Comparison of ENCODE assay signal across 17 cellular contexts in the genomic region with DNA sequence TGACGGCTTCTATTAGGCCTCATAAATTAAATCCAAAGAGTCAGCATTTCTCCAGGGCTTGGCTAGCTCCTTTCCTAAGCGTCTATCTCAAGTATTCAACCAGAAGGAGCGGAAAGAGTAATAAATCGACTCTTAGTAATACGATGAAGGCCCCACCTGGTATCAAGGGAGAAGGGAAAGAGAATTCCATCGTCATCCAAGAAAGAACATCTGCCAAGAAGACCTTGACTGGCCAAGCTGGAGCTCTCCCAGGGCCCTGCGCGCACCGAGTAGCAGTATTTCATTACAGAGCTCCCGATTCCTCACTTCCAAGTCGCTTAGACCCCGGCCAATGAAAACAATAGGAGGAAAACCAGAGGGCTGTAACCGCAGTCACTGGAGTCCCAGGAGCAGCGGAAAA.
DNase-seq lines count a peak whose midpoint lies in the region; ATAC-seq lines count a peak whose summit lies in the region.
"Had no signal": no experiment of that assay in that cellular context is flagged by ENCODE, and none has a peak within 500 bp of the region (broad histone marks: within the 10 kb centered on the region; RNA-seq: fewer than 3 reads in every experiment).

No MANE protein-coding gene starts in this region.

- no peak overlapping the region for H3K4me3 Mint-ChIP-seq in stimulated activated naive CD8-positive, alpha-beta T cell treated with anti-CD3 and anti-CD28 coated beads, Interleukin-15, amount 100 ng/mL, for 72 hours
- H3K4me3 Mint-ChIP-seq in naive thymus-derived CD4-positive, alpha-beta T cell = no peak overlapping the region
- H3K4me3 Mint-ChIP-seq: dendritic cell treated with granulocyte-macrophage colony-stimulating factor and Interleukin-4, amounts not matched to agents 40 ng/mL and 50 ng/mL, for 4 days had no signal

- ATAC-seq in stimulated activated naive CD8-positive, alpha-beta T cell treated with anti-CD3 and anti-CD28 coated beads, Interleukin-15, amount 100 ng/mL, for 72 hours = no peak
- no peak for ATAC-seq in stimulated activated naive CD8-positive, alpha-beta T cell treated with anti-CD3 and anti-CD28 coated beads, Interleukin-15, Interleukin-2, amounts not matched to agents 100 U/mL and 50 U/mL, for 24 hours
- ATAC-seq in naive thymus-derived CD4-positive, alpha-beta T cell = no peak
- ATAC-seq: left lobe of liver had no signal

- peak overlapping the region; percentile 13 to 53 for H3K27ac Mint-ChIP-seq in stimulated activated naive CD8-positive, alpha-beta T cell treated with anti-CD3 and anti-CD28 coated beads, Interleukin-15, amount 100 ng/mL, for 72 hours
- H3K27ac Mint-ChIP-seq in naive thymus-derived CD4-positive, alpha-beta T cell = peak overlapping the region in 8 of 9 donors; percentile 65 to 100 (median 93)
- H3K27ac Mint-ChIP-seq: dendritic cell treated with granulocyte-macrophage colony-stimulating factor and Interleukin-4, amounts not matched to agents 40 ng/mL and 50 ng/mL, for 4 days had no signal

- no peak overlapping the region for H3K9ac ChIP-seq in adipocyte (ENCODE audit: low read length)

- H3K9me3 ChIP-seq in adipocyte (ENCODE audit: control insufficient read depth, low read length) = peaks cover 14% of the 10 kb centered on the region
- H3K9me3 ChIP-seq in naive thymus-derived CD4-positive, alpha-beta T cell (ENCODE audit: control insufficient read depth in 2 of 3, low read length in 3 of 3) = no peaks in the 10 kb centered on the region
- H3K9me3 ChIP-seq: adrenal gland, neutrophil had no signal

- CTCF ChIA-PET in naive thymus-derived CD4-positive, alpha-beta T cell (lab: Charles Lee) = interaction anchor here (0.6 to 0.7 kb wide), 2 partner anchors 345 to 465 kb away, joined by 3 to 4 read pairs; no protein-coding TSS in a partner anchor

- H3K36me3 ChIP-seq in adipocyte (ENCODE audit: control insufficient read depth, insufficient read depth, low read length, severe bottlenecking) = no peaks in the 10 kb centered on the region
- peaks cover 0 to 11% (median 4%) of the 10 kb centered on the region in 3 experiments for H3K36me3 ChIP-seq in naive thymus-derived CD4-positive, alpha-beta T cell (ENCODE audit: control insufficient read depth in 2 of 3, insufficient read depth in 3 of 3, low read length in 3 of 3)
- H3K36me3 ChIP-seq: adrenal gland had no signal

- H3K36me3 Mint-ChIP-seq in naive thymus-derived CD4-positive, alpha-beta T cell = peaks cover 20 to 43% (median 37%) of the 10 kb centered on the region in 5 donors

- peak overlapping the region; percentile 72 for H3K27ac ChIP-seq in naive thymus-derived CD4-positive, alpha-beta T cell (ENCODE audit: low read depth, low read length)
- H3K27ac ChIP-seq: neutrophil, PC-9 had no signal

- H3K4me1 Mint-ChIP-seq in stimulated activated naive CD8-positive, alpha-beta T cell treated with anti-CD3 and anti-CD28 coated beads, Interleukin-15, amount 100 ng/mL, for 72 hours = peaks cover 38% of the 10 kb centered on the region
- peaks cover 17 to 41% (median 36%) of the 10 kb centered on the region in 7 donors for H3K4me1 Mint-ChIP-seq in naive thymus-derived CD4-positive, alpha-beta T cell

- peak overlapping the region; percentile 58 for H3K4me3 ChIP-seq in adipocyte (ENCODE audit: low read length)
- H3K4me3 ChIP-seq in naive thymus-derived CD4-positive, alpha-beta T cell (ENCODE audit: low read length) = no peak overlapping the region
- H3K4me3 ChIP-seq: adrenal gland, PC-9 had no signal

- intact Hi-C loops in naive thymus-derived CD4-positive, alpha-beta T cell (cut with micrococcal nuclease) = loop anchor here in 1 of 2 donors (5.0 kb wide), 1 partner anchor 79 kb away; no protein-coding TSS in a partner anchor

- DNase-seq in stimulated activated naive CD8-positive, alpha-beta T cell treated with anti-CD3 and anti-CD28 coated beads, Interleukin-15, amount 100 ng/mL, for 72 hours = no peak
- no peak for DNase-seq in stimulated activated naive CD8-positive, alpha-beta T cell treated with anti-CD3 and anti-CD28 coated beads, Interleukin-15, Interleukin-2, amounts not matched to agents 100 U/mL and 50 U/mL, for 24 hours
- DNase-seq in adipocyte (ENCODE audit: low read depth) (no peak), SIG-M5 (lab: John Stamatoyannopoulos, UW) (no peak)
- DNase-seq in naive thymus-derived CD4-positive, alpha-beta T cell = no peak
- no peak for DNase-seq in stimulated activated CD4-positive, alpha-beta T cell treated with anti-CD3 and anti-CD28 coated beads, Interleukin-1b, Interleukin-23, amount 100 ng/mL, for 48 hours
- no peak for DNase-seq in activated effector memory CD4-positive, alpha-beta T cell treated with Interleukin-2 at 50 U/mL for 16 hours
- DNase-seq: adrenal gland, glutamatergic neuron, KBM-7, NCI-H1930, PC-9, retina, T1000 had no signal

- POLR2A ChIA-PET in naive thymus-derived CD4-positive, alpha-beta T cell (lab: Charles Lee) = interaction anchor here (0.7 to 1.3 kb wide), 2 partner anchors 63 to 329 kb away, joined by 3 to 4 read pairs; partner anchors contain the start of genes CDNF, HSPA14 and MSANTD7

- peaks cover 19% of the 10 kb centered on the region for H3K4me1 ChIP-seq in adipocyte (ENCODE audit: control insufficient read depth, insufficient read depth, low read length)
- peaks cover 21 to 25% of the 10 kb centered on the region in 2 donors for H3K4me1 ChIP-seq in naive thymus-derived CD4-positive, alpha-beta T cell (ENCODE audit: control insufficient read depth in 2 of 2, insufficient read depth in 2 of 2, low read length in 2 of 2)
- H3K4me1 ChIP-seq: adrenal gland had no signal

- peaks cover 26% of the 10 kb centered on the region for H3K27me3 ChIP-seq in adipocyte (replicated peaks; ENCODE audit: control insufficient read depth, insufficient read depth, low read length)
- H3K27me3 ChIP-seq in naive thymus-derived CD4-positive, alpha-beta T cell (ENCODE audit: control insufficient read depth in 2 of 2, insufficient read depth in 2 of 2, low read length in 2 of 2) = no peaks in the 10 kb centered on the region
- H3K27me3 ChIP-seq: adrenal gland, neutrophil had no signal

- peaks cover 7 to 8% of the 10 kb centered on the region in 2 donors for H3K9me3 Mint-ChIP-seq in stimulated activated naive CD8-positive, alpha-beta T cell treated with anti-CD3 and anti-CD28 coated beads, Interleukin-15, amount 100 ng/mL, for 72 hours
- H3K9me3 Mint-ChIP-seq in naive thymus-derived CD4-positive, alpha-beta T cell = peaks cover 0 to 22% (median 5%) of the 10 kb centered on the region in 11 donors
- H3K9me3 Mint-ChIP-seq: dendritic cell treated with granulocyte-macrophage colony-stimulating factor and Interleukin-4, amounts not matched to agents 40 ng/mL and 50 ng/mL, for 4 days had no signal

- no peaks in the 10 kb centered on the region for H3K27me3 Mint-ChIP-seq in stimulated activated naive CD8-positive, alpha-beta T cell treated with anti-CD3 and anti-CD28 coated beads, Interleukin-15, amount 100 ng/mL, for 72 hours
- H3K27me3 Mint-ChIP-seq in naive thymus-derived CD4-positive, alpha-beta T cell = no peaks in the 10 kb centered on the region
- H3K27me3 Mint-ChIP-seq: dendritic cell treated with granulocyte-macrophage colony-stimulating factor and Interleukin-4, amounts not matched to agents 40 ng/mL and 50 ng/mL, for 4 days had no signal
